ENCODE assay signal across 21 cellular contexts in genomic region chr5:142202282-142202681, GRCh38.
DNase-seq lines count a peak whose midpoint lies in the region; FAIRE-seq and TF ChIP-seq lines count a peak whose summit lies in the region.
"Had no signal": no experiment of that assay in that cellular context is flagged by ENCODE, and none has a peak within 500 bp of the region (broad histone marks: within the 10 kb centered on the region; RNA-seq: fewer than 3 reads in every experiment).

No MANE protein-coding gene starts in this region.

- H3K4me1 ChIP-seq in SJSA1 (replicated peaks) (peaks cover 28% of the 10 kb centered on the region), esophagus squamous epithelium (no peaks in the 10 kb centered on the region)
- H3K4me1 ChIP-seq: HAP-1 had no signal

- H3K27ac ChIP-seq in SJSA1 (peak overlapping the region; percentile 65), epithelial cell of prostate (peak overlapping the region; percentile 69), esophagus squamous epithelium (no peak overlapping the region)
- H3K27ac ChIP-seq: BLaER1 treated with 17β-estradiol and CSF1 and Interleukin-3, amounts not matched to agents 10 nM and 100 nM; thoracic aorta had no signal

- WGBS in esophagus squamous epithelium, 2 donors, result 57 to 71% methylated on average over 1 of the region's 1 CpG

- in situ Hi-C loops in GM13976 (cut with MboI; ENCODE audit: low sequenced_read_pairs, unreplicated experiment), result no loop called here

- H3K4me3 ChIP-seq in SJSA1, result no peak overlapping the region
- no peak overlapping the region for H3K4me3 ChIP-seq in retinal pigment epithelial cell (ENCODE audit: low read length)
- no peak overlapping the region for H3K4me3 ChIP-seq in esophagus squamous epithelium
- H3K4me3 ChIP-seq: BLaER1 treated with 17β-estradiol and CSF1 and Interleukin-3, amounts not matched to agents 10 nM and 100 nM; HAP-1; thoracic aorta had no signal

- no peaks in the 10 kb centered on the region for H3K27me3 ChIP-seq in SJSA1 (replicated peaks)
- no peaks in the 10 kb centered on the region for H3K27me3 ChIP-seq in esophagus squamous epithelium
- H3K27me3 ChIP-seq: BLaER1 treated with 17β-estradiol and CSF1 and Interleukin-3, amounts not matched to agents 10 nM and 100 nM had no signal

- peak; percentile 60 for DNase-seq in H54 (ENCODE audit: insufficient read length, low spot score)
- DNase-seq in SJSA1 (ENCODE audit: low read depth in 1 of 2, low spot score in 2 of 2), result peak in 1 of 2 experiments; percentile 61
- DNase-seq in epithelial cell of prostate (ENCODE audit: low read depth, low spot score), result no peak
- peak; percentile 43 for DNase-seq in retinal pigment epithelial cell (ENCODE audit: low read depth)
- DNase-seq in NCI-H345 treated with DMSO at 0.1 percent for 48 hours (lab: John Stamatoyannopoulos, UW; ENCODE audit: unreplicated experiment), result no peak
- DNase-seq in hippocampal formation (lab: John Stamatoyannopoulos, UW), result no peak
- no peak for DNase-seq in esophagus squamous epithelium (lab: John Stamatoyannopoulos, UW)
- DNase-seq in GM13976 (ENCODE audit: low spot score), result no peak
- DNase-seq: activated B cell treated with CpG ODN at 0.5 μM for 24 hours; activated CD8-positive, alpha-beta memory T cell treated with anti-CD3 and anti-CD28 coated beads for 24 hours; activated naive CD8-positive, alpha-beta T cell treated with anti-CD3 and anti-CD28 coated beads, Interleukin-2, amount 10 ng/mL, durations not matched to agents 7 days and 5 days; caudate nucleus; effector CD8-positive, alpha-beta T cell; foreskin melanocyte; Karpas-422; NCI-H1417 treated with DMSO at 0.1 percent for 48 hours; NK-92 treated with Interleukin-12 subunit alpha and Interleukin-12 subunit beta, amount 100 ng/mL, for 24 hours had no signal

- TF ChIP-seq POLR2A in H54 (IDR thresholded peaks at IDR 0.05; ENCODE audit: low read depth, low read length) (no peak), esophagus squamous epithelium (IDR thresholded peaks at IDR 0.05) (no peak)

- intact Hi-C loops in esophagus squamous epithelium (cut with DNase I), result no loop called here

- peak; percentile 58 for FAIRE-seq in H54 (lab: Jason Lieb, UNC)
- FAIRE-seq: GM18507 had no signal

- TF ChIP-seq CTCF in retinal pigment epithelial cell (conservative IDR thresholded peaks at IDR 0.05; ENCODE audit: low read depth, low read length) (no peak), esophagus squamous epithelium (IDR thresholded peaks at IDR 0.05) (no peak), GM13976 (IDR thresholded peaks at IDR 0.05; ENCODE audit: borderline replicate concordance, control extremely low read depth, extremely low read depth, insufficient read depth, missing control alignments) (no peak)

- H3K9me3 ChIP-seq in SJSA1 (replicated peaks) (no peaks in the 10 kb centered on the region), esophagus squamous epithelium (no peaks in the 10 kb centered on the region)
- H3K9me3 ChIP-seq: HAP-1, thoracic aorta had no signal

- H3K36me3 ChIP-seq in SJSA1 (no peaks in the 10 kb centered on the region), esophagus squamous epithelium (no peaks in the 10 kb centered on the region)
- H3K36me3 ChIP-seq: BLaER1 treated with 17β-estradiol and CSF1 and Interleukin-3, amounts not matched to agents 10 nM and 100 nM; HAP-1; thoracic aorta had no signal

Comparison
In these comparisons a context has a peak if more than half of its experiments do, and no peak if none do; other contexts are left out.
1. DNase-seq: peak in H54 (single experiment) and retinal pigment epithelial cell (single experiment); none in epithelial cell of prostate (single experiment), NCI-H345 treated with DMSO at 0.1 percent for 48 hours (single experiment), hippocampal formation (0 of 2), esophagus squamous epithelium (single experiment) and GM13976 (single experiment).
2. H3K27ac ChIP-seq: peak in SJSA1 (single experiment) and epithelial cell of prostate (single experiment); none in esophagus squamous epithelium (0 of 4).